8 cellular contexts compared by ENCODE assay signal in genomic region chr10:132904169-132904813, GRCh38. TPM values are rescaled to one million over a fixed set of nuclear protein-coding genes. Genes with fewer than 3 reads are reported as not detected.
DNase-seq lines count a peak whose midpoint lies in the region; ATAC-seq and TF ChIP-seq lines count a peak whose summit lies in the region.

No MANE protein-coding gene starts in this region.

- H3K27me3 ChIP-seq in HAP-1 (ENCODE audit: low read depth) (peaks cover 10% of the 10 kb centered on the region), mesendoderm (ENCODE audit: insufficient read depth, low read length, poor library complexity) (no peaks in the 10 kb centered on the region)

- H3K4me3 Mint-ChIP-seq in Calu3 (ENCODE audit: low read depth, unreplicated experiment): no peak overlapping the region
- H3K4me3 Mint-ChIP-seq in type B pancreatic cell: no peak overlapping the region

- no peak overlapping the region for H3K9ac ChIP-seq in mesendoderm (ENCODE audit: low read length)

- H3K36me3 ChIP-seq in HAP-1 (replicated peaks) (no peaks in the 10 kb centered on the region), mesendoderm (ENCODE audit: control insufficient read depth, insufficient read depth, low read length) (no peaks in the 10 kb centered on the region)

- no peaks in the 10 kb centered on the region for H3K9me3 ChIP-seq in HAP-1

- H3K23ac ChIP-seq in mesendoderm (ENCODE audit: low read length): no peak overlapping the region

- H3K27ac Mint-ChIP-seq in Calu3 (ENCODE audit: unreplicated experiment) (no peak overlapping the region), type B pancreatic cell (no peak overlapping the region)

- TF ChIP-seq CTCF in Calu3 (IDR thresholded peaks at IDR 0.05; ENCODE audit: unreplicated experiment) (peak; percentile 68), choroid plexus epithelial cell (conservative IDR thresholded peaks at IDR 0.05; ENCODE audit: low read depth, low read length) (peak; percentile 80), type B pancreatic cell (conservative IDR thresholded peaks at IDR 0.05) (peak; percentile 87)

- H2BK120ac ChIP-seq in mesendoderm (ENCODE audit: low read depth, low read length): no peak overlapping the region

- no peaks in the 10 kb centered on the region for H3K4me1 ChIP-seq in HAP-1
- H3K4me1 ChIP-seq in mesendoderm (ENCODE audit: control insufficient read depth, low read depth, low read length): no peaks in the 10 kb centered on the region

- no peaks in the 10 kb centered on the region for H3K79me1 ChIP-seq in mesendoderm (ENCODE audit: low read length)

- CTCF ChIA-PET in Calu3 (lab: Charles Lee): interaction anchor here (0.8 kb wide), 1 partner anchor 187 kb away, joined by 3 read pairs; no protein-coding TSS in a partner anchor

- no CpG with 5 or more reads among the region's 15 CpGs for WGBS in mesendoderm (ENCODE audit: extremely low coverage, insufficient coverage, low lambda C conversion rate)

- BruUV-seq in Calu3 (replicated peaks; lab: Mats Ljungman, UMichigan): no TSS peak

- no peaks in the 10 kb centered on the region for H3K79me2 ChIP-seq in mesendoderm (ENCODE audit: control insufficient read depth, insufficient read depth, low read length)

- ATAC-seq in GM18909 (IDR thresholded peaks at IDR 0.05; ENCODE audit: poor library complexity, unreplicated experiment) (no peak), sciatic nerve (no peak)

- H3K4me2 ChIP-seq in mesendoderm (ENCODE audit: low read length): no peak overlapping the region

- no peak overlapping the region for H3K27ac ChIP-seq in mesendoderm (ENCODE audit: low read depth, low read length)

- H2AK5ac ChIP-seq in mesendoderm (ENCODE audit: low read length): no peak overlapping the region

- intact Hi-C loops in Calu3 (cut with micrococcal nuclease; ENCODE audit: unreplicated experiment): no loop called here
- intact Hi-C loops in sciatic nerve (cut with DNase I): no loop called here

- DNase-seq in Calu3: peak; percentile 65
- peak; percentile 14 to 78 for DNase-seq in HAP-1 (ENCODE audit: low spot score in 2 of 2)
- DNase-seq in SK-MEL-5 (ENCODE audit: low read depth, low spot score): peak; percentile 51
- DNase-seq in choroid plexus epithelial cell (ENCODE audit: low read depth): peak; percentile 41
- peak; percentile 43 for DNase-seq in mesendoderm
- no peak for DNase-seq in type B pancreatic cell (ENCODE audit: extremely low spot score, unreplicated experiment)
- DNase-seq in sciatic nerve (ENCODE audit: low spot score): no peak

- H3K4me1 Mint-ChIP-seq in Calu3 (ENCODE audit: low read depth, unreplicated experiment) (peaks cover 12% of the 10 kb centered on the region), type B pancreatic cell (ENCODE audit: unreplicated experiment) (no peaks in the 10 kb centered on the region)

- no peak overlapping the region for H2BK15ac ChIP-seq in mesendoderm (replicated peaks; ENCODE audit: low read depth)

- H3K36me3 Mint-ChIP-seq in Calu3 (ENCODE audit: insufficient read depth, unreplicated experiment): no peaks in the 10 kb centered on the region
- no peaks in the 10 kb centered on the region for H3K36me3 Mint-ChIP-seq in type B pancreatic cell

- H3K9me3 Mint-ChIP-seq in Calu3 (ENCODE audit: low read depth, unreplicated experiment) (no peaks in the 10 kb centered on the region), type B pancreatic cell (peaks cover 8% of the 10 kb centered on the region)

- H4K8ac ChIP-seq in mesendoderm (ENCODE audit: low read depth, low read length): no peak overlapping the region

- no peak overlapping the region for H3K18ac ChIP-seq in mesendoderm (ENCODE audit: low read length)

- H4K5ac ChIP-seq in mesendoderm (ENCODE audit: low read length): no peak overlapping the region

- H3K4ac ChIP-seq in mesendoderm (ENCODE audit: low read depth, low read length): no peak overlapping the region

- no peak overlapping the region for H2BK5ac ChIP-seq in mesendoderm (ENCODE audit: low read length)

- in situ Hi-C loops in HAP-1 (cut with MboI; ENCODE audit: low sequenced_read_pairs): no loop called here
- in situ Hi-C loops in SK-MEL-5 (cut with HindIII; ENCODE audit: low pct_unique_long_range_greater_than_20kb, low sequenced_read_pairs): no loop called here

- H3K27me3 Mint-ChIP-seq in Calu3 (ENCODE audit: unreplicated experiment): peaks cover 49% of the 10 kb centered on the region
- H3K27me3 Mint-ChIP-seq in type B pancreatic cell: peaks cover 10% of the 10 kb centered on the region

- H3K56ac ChIP-seq in mesendoderm (ENCODE audit: low read length): no peak overlapping the region

- H3K4me3 ChIP-seq in HAP-1 (no peak overlapping the region), choroid plexus epithelial cell (ENCODE audit: low read depth, low read length) (no peak overlapping the region), mesendoderm (ENCODE audit: low read length) (no peak overlapping the region)

RNA-seq across cellular contexts. Expression of gene CFAP46, which starts 38.1 kb away (rescaled TPM):
- total RNA-seq in Calu3 (2022): not detected in 2 replicates
- 0.27 TPM in 1 of 2 replicates, not detected in the other for total RNA-seq in SK-MEL-5 (2014; rRNA removed; shearing (Covaris generic))
- 0.18 and 0.20 TPM in 2 replicates for polyA plus RNA-seq in SK-MEL-5 (2015; cell fraction: cytosol; rRNA removed)
- polyA plus RNA-seq in SK-MEL-5 (2015; cell fraction: nucleus; rRNA removed): not detected in 2 replicates
- 1.6 TPM for polyA plus RNA-seq in mesendoderm (2013, experiment 1 of 2)
- polyA plus RNA-seq in mesendoderm (2013, experiment 2 of 2): 1.2 TPM
- 2.9 and 10.9 TPM in 2 replicates for total RNA-seq in type B pancreatic cell (ENCODE audit: low replicate concordance)
- total RNA-seq in sciatic nerve: 1.1 TPM

Comparison
In these comparisons a context has a peak if more than half of its experiments do, and no peak if none do; other contexts are left out.
1. DNase-seq: peak in Calu3 (single experiment), HAP-1 (2 of 2), SK-MEL-5 (single experiment), choroid plexus epithelial cell (single experiment) and mesendoderm (single experiment); none in type B pancreatic cell (single experiment) and sciatic nerve (single experiment).
2. Peak in every context shown above with its lines, with median percentiles within 50 percentile points of each other: CTCF ChIP-seq.